1 cellular context compared by ENCODE assay signal in genomic region chr13:99289265-99289664, GRCh38.
TF ChIP-seq lines count a peak whose summit lies in the region.

No MANE protein-coding gene starts in this region.

TF ChIP-seq in GM12878, 131 proteins besides CTCF, POLR2A, EP300 and RAD21:
- TF ChIP-seq, protein P1, sequence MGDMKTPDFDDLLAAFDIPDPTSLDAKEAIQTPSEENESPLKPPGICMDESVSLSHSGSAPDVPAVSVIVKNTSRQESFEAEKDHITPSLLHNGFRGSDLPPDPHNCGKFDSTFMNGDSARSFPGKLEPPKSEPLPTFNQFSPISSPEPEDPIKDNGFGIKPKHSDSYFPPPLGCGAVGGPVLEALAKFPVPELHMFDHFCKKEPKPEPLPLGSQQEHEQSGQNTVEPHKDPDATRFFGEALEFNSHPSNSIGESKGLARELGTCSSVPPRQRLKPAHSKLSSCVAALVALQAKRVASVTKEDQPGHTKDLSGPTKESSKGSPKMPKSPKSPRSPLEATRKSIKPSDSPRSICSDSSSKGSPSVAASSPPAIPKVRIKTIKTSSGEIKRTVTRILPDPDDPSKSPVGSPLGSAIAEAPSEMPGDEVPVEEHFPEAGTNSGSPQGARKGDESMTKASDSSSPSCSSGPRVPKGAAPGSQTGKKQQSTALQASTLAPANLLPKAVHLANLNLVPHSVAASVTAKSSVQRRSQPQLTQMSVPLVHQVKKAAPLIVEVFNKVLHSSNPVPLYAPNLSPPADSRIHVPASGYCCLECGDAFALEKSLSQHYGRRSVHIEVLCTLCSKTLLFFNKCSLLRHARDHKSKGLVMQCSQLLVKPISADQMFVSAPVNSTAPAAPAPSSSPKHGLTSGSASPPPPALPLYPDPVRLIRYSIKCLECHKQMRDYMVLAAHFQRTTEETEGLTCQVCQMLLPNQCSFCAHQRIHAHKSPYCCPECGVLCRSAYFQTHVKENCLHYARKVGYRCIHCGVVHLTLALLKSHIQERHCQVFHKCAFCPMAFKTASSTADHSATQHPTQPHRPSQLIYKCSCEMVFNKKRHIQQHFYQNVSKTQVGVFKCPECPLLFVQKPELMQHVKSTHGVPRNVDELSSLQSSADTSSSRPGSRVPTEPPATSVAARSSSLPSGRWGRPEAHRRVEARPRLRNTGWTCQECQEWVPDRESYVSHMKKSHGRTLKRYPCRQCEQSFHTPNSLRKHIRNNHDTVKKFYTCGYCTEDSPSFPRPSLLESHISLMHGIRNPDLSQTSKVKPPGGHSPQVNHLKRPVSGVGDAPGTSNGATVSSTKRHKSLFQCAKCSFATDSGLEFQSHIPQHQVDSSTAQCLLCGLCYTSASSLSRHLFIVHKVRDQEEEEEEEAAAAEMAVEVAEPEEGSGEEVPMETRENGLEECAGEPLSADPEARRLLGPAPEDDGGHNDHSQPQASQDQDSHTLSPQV (IDR thresholded peaks at IDR 0.05): no peak
- no peak for TF ChIP-seq ZZZ3 (IDR thresholded peaks at IDR 0.05; ENCODE audit: control insufficient read depth, insufficient read length, low read depth)
- TF ChIP-seq KAT2A (conservative IDR thresholded peaks at IDR 0.05; ENCODE audit: control insufficient read depth, low read depth, low read length): no peak
- no peak for TF ChIP-seq CHD4 (IDR thresholded peaks at IDR 0.05)
- TF ChIP-seq, protein P2, sequence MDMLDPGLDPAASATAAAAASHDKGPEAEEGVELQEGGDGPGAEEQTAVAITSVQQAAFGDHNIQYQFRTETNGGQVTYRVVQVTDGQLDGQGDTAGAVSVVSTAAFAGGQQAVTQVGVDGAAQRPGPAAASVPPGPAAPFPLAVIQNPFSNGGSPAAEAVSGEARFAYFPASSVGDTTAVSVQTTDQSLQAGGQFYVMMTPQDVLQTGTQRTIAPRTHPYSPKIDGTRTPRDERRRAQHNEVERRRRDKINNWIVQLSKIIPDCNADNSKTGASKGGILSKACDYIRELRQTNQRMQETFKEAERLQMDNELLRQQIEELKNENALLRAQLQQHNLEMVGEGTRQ (IDR thresholded peaks at IDR 0.05; ENCODE audit: borderline replicate concordance, low read depth, low read length): no peak
- TF ChIP-seq MYB (IDR thresholded peaks at IDR 0.05; ENCODE audit: borderline replicate concordance, low read depth, low read length): no peak
- no peak for TF ChIP-seq TARDBP (IDR thresholded peaks at IDR 0.05; ENCODE audit: borderline replicate concordance)
- TF ChIP-seq, protein P3, sequence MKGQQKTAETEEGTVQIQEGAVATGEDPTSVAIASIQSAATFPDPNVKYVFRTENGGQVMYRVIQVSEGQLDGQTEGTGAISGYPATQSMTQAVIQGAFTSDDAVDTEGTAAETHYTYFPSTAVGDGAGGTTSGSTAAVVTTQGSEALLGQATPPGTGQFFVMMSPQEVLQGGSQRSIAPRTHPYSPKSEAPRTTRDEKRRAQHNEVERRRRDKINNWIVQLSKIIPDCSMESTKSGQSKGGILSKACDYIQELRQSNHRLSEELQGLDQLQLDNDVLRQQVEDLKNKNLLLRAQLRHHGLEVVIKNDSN (IDR thresholded peaks at IDR 0.05; ENCODE audit: borderline replicate concordance, extremely low read length, insufficient read depth, low read depth, low read length): no peak
- TF ChIP-seq MLLT1 (IDR thresholded peaks at IDR 0.05): no peak
- no peak for TF ChIP-seq ELK1 (IDR thresholded peaks at IDR 0.05; ENCODE audit: low read depth, low read length)
- TF ChIP-seq HDGF (IDR thresholded peaks at IDR 0.05): no peak
- no peak for TF ChIP-seq TBL1XR1 (IDR thresholded peaks at IDR 0.05; ENCODE audit: low read depth, low read length)
- no peak for TF ChIP-seq CEBPB (IDR thresholded peaks at IDR 0.05; ENCODE audit: borderline replicate concordance in 1 of 2, low read depth in 2 of 2, low read length in 2 of 2)
- TF ChIP-seq, protein P4, sequence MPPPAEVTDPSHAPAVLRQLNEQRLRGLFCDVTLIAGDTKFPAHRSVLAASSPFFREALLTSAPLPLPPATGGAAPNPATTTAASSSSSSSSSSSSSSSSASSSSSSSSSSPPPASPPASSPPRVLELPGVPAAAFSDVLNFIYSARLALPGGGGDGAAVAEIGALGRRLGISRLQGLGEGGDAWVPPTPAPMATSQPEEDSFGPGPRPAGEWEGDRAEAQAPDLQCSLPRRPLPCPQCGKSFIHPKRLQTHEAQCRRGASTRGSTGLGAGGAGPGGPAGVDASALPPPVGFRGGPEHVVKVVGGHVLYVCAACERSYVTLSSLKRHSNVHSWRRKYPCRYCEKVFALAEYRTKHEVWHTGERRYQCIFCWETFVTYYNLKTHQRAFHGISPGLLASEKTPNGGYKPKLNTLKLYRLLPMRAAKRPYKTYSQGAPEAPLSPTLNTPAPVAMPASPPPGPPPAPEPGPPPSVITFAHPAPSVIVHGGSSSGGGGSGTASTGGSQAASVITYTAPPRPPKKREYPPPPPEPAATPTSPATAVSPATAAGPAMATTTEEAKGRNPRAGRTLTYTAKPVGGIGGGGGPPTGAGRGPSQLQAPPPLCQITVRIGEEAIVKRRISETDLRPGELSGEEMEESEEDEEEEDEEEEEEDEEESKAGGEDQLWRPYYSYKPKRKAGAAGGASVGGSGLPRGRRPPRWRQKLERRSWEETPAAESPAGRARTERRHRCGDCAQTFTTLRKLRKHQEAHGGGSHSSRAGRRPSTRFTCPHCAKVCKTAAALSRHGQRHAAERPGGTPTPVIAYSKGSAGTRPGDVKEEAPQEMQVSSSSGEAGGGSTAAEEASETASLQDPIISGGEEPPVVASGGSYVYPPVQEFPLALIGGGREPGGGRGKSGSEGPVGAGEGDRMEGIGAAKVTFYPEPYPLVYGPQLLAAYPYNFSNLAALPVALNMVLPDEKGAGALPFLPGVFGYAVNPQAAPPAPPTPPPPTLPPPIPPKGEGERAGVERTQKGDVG (CRISPR knock-in tag; IDR thresholded peaks at IDR 0.05): no peak
